7 cellular contexts compared by ENCODE assay signal in genomic region chr3:184562875-184563568, GRCh38. TPM values are rescaled to one million over a fixed set of nuclear protein-coding genes. Genes with fewer than 3 reads are reported as not detected.
DNase-seq lines count a peak whose midpoint lies in the region; TF ChIP-seq lines count a peak whose summit lies in the region.

No MANE protein-coding gene starts in this region.

- H3K36me3 ChIP-seq in HAP-1 (replicated peaks): no peaks in the 10 kb centered on the region
- H3K36me3 ChIP-seq in iPS-20b (ENCODE audit: insufficient read depth, low read depth, low read length): no peaks in the 10 kb centered on the region
- no peaks in the 10 kb centered on the region for H3K36me3 ChIP-seq in skeletal muscle tissue (ENCODE audit: control insufficient read depth in 3 of 3, insufficient read depth in 3 of 3, low read length in 3 of 3)

- H3K4me3 ChIP-seq in HAP-1: peak overlapping the region; percentile 85
- peak overlapping the region; percentile 41 for H3K4me3 ChIP-seq in iPS-20b (ENCODE audit: low read length)
- H3K4me3 ChIP-seq in skeletal muscle tissue (ENCODE audit: low read length in 3 of 3): peak overlapping the region; percentile 19 to 40 (median 35)

- no peak overlapping the region for H3K9ac ChIP-seq in iPS-20b (ENCODE audit: low read depth, low read length)
- no peak overlapping the region for H3K9ac ChIP-seq in skeletal muscle tissue (ENCODE audit: low read depth in 1 of 3, low read length in 3 of 3)

- no peaks in the 10 kb centered on the region for H3K9me3 ChIP-seq in HAP-1
- no peaks in the 10 kb centered on the region; the same call in 1 of the 2 replicates for H3K9me3 ChIP-seq in iPS-20b (ENCODE audit: insufficient read depth, low read depth, low read length)
- no peaks in the 10 kb centered on the region for H3K9me3 ChIP-seq in skeletal muscle tissue (ENCODE audit: control insufficient read depth in 3 of 3, low read length in 3 of 3)

- no peak overlapping the region for H3K27ac ChIP-seq in iPS-20b (ENCODE audit: low read length)
- H3K27ac ChIP-seq in skeletal muscle tissue (ENCODE audit: low read depth, low read length): no peak overlapping the region

- DNase-seq in HAP-1 (ENCODE audit: low spot score in 2 of 2) (peak; percentile 28 to 61), anterior cingulate cortex (lab: John Stamatoyannopoulos, UW) (peak in 44 of 58 donors; percentile 6 to 63 (median 40)), HCEC 1CT (no peak), GM13977 (ENCODE audit: low spot score) (no peak)
- no peak for DNase-seq in activated naive CD4-positive, alpha-beta T cell treated with Interleukin-2 at 50 U/mL for 16 hours

- TF ChIP-seq CTCF in GM13977 (IDR thresholded peaks at IDR 0.05; ENCODE audit: extremely low read depth, insufficient read depth, missing control alignments): no peak

- H3K4me1 ChIP-seq in HAP-1: peaks cover 33% of the 10 kb centered on the region
- H3K4me1 ChIP-seq in iPS-20b (ENCODE audit: insufficient read depth, low read length): peaks cover 24% of the 10 kb centered on the region
- H3K4me1 ChIP-seq in skeletal muscle tissue (ENCODE audit: control insufficient read depth in 3 of 3, insufficient read depth in 3 of 3, low read length in 3 of 3): peaks cover 10 to 29% (median 27%) of the 10 kb centered on the region in 3 donors

- in situ Hi-C loops in HAP-1 (cut with MboI; ENCODE audit: low sequenced_read_pairs): no loop called here
- in situ Hi-C loops in GM13977 (cut with MboI; ENCODE audit: low pct_unique_long_range_greater_than_20kb, low sequenced_read_pairs, unreplicated experiment): no loop called here

- no peaks in the 10 kb centered on the region for H3K27me3 ChIP-seq in HAP-1 (ENCODE audit: low read depth)
- H3K27me3 ChIP-seq in iPS-20b (ENCODE audit: insufficient read depth, low read length): peaks cover 97% of the 10 kb centered on the region
- H3K27me3 ChIP-seq in skeletal muscle tissue (ENCODE audit: control insufficient read depth in 3 of 3, insufficient read depth in 3 of 3, low read length in 3 of 3): peaks cover 9 to 35% (median 24%) of the 10 kb centered on the region in 3 donors

RNA-seq across cellular contexts. Expression of gene EPHB3, which starts 1.4 kb away (rescaled TPM):
- total RNA-seq in skeletal muscle tissue: 27.7 TPM

Comparison
In these comparisons a context has a peak if more than half of its experiments do, and no peak if none do; other contexts are left out.
1. DNase-seq: peak in HAP-1 (2 of 2) and anterior cingulate cortex (44 of 58); none in HCEC 1CT (single experiment), GM13977 (single experiment) and activated naive CD4-positive, alpha-beta T cell treated with Interleukin-2 at 50 U/mL for 16 hours (single experiment).
2. H3K4me3 ChIP-seq: peak in every context shown above with its lines; median percentile 85 in HAP-1; 41 in iPS-20b; 35 in skeletal muscle tissue.